In the genomic region with DNA sequence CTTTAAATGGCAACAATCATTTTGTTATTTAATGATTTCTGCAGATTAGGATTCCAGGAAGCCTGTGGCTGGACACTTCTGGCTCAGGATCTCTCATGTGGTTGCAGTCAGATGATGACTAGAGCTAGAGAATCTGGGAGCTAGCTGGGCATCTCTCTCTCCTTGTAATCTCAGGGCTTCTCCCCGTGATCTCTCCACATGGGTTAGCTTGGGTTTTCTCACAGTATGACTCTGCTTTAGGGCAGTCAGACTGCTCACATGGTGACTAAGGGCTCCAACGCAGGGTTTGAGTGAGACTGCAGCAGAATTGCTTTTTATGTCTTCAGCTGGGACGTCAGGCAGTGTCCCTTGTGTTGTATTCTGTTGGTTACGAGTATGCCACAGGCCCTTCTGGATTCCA, we compare ENCODE assay signal across 18 cellular contexts.
DNase-seq lines count a peak whose midpoint lies in the region; TF ChIP-seq lines count a peak whose summit lies in the region.
"Had no signal": no experiment of that assay in that cellular context is flagged by ENCODE, and none has a peak within 500 bp of the region (broad histone marks: within the 10 kb centered on the region; RNA-seq: fewer than 3 reads in every experiment).

No MANE protein-coding gene starts in this region.

- H3K4me1 ChIP-seq in sigmoid colon (peaks cover 0 to 25% (median 0%) of the 10 kb centered on the region in 4 donors), HAP-1 (no peaks in the 10 kb centered on the region)
- H3K4me1 ChIP-seq: upper lobe of right lung had no signal

- H3K4me3 ChIP-seq in fibroblast of the aortic adventitia (ENCODE audit: low read depth, low read length) (no peak overlapping the region), sigmoid colon (no peak overlapping the region), HAP-1 (no peak overlapping the region)
- H3K4me3 ChIP-seq: skin epidermis, upper lobe of right lung had no signal

- H3K9me3 ChIP-seq in sigmoid colon (no peaks in the 10 kb centered on the region), HAP-1 (no peaks in the 10 kb centered on the region)
- H3K9me3 ChIP-seq: BE2C, upper lobe of right lung had no signal

- peak; percentile 32 for DNase-seq in Daoy (ENCODE audit: low read depth)
- DNase-seq in SK-MEL-5 (ENCODE audit: low read depth, low spot score): peak; percentile 43
- DNase-seq in fibroblast of the aortic adventitia (ENCODE audit: low read depth): peak; percentile 83
- DNase-seq in sigmoid colon: no peak
- no peak for DNase-seq in HAP-1 (ENCODE audit: low spot score in 2 of 2)
- DNase-seq in NCI-H510A (lab: John Stamatoyannopoulos, UW): no peak
- DNase-seq in COR-L47 (lab: John Stamatoyannopoulos, UW): no peak
- DNase-seq in NCI-H2081 treated with DMSO at 0.1 percent for 48 hours (lab: John Stamatoyannopoulos, UW): no peak
- DNase-seq: activated CD4-positive, alpha-beta T cell treated with anti-CD3 and anti-CD28 coated beads for 36 hours; activated CD8-positive, alpha-beta memory T cell treated with anti-CD3 and anti-CD28 coated beads, Interleukin-2, amount 50 U/mL, for 48 hours; activated naive CD4-positive, alpha-beta T cell treated with anti-CD3 and anti-CD28 coated beads, Interleukin-2, amount 10 ng/mL, durations not matched to agents 7 days and 5 days; BE2C; DMS 273 treated with DMSO at 0.1 percent for 48 hours; glutamatergic neuron; SHP77 treated with DMSO at 0.1 percent for 48 hours; stimulated activated naive CD4-positive, alpha-beta T cell treated with Interleukin-2 at 50 U/mL for 16 hours; upper lobe of right lung had no signal

- TF ChIP-seq EP300 in sigmoid colon (IDR thresholded peaks at IDR 0.05): no peak

- H3K27me3 ChIP-seq in sigmoid colon: no peaks in the 10 kb centered on the region
- no peaks in the 10 kb centered on the region for H3K27me3 ChIP-seq in HAP-1 (ENCODE audit: low read depth)
- H3K27me3 ChIP-seq: BE2C, upper lobe of right lung had no signal

- in situ Hi-C loops in SK-MEL-5 (cut with HindIII; ENCODE audit: low pct_unique_long_range_greater_than_20kb, low sequenced_read_pairs): no loop called here
- in situ Hi-C loops in HAP-1 (cut with MboI; ENCODE audit: low sequenced_read_pairs): no loop called here

- no peak for TF ChIP-seq POLR2A in sigmoid colon (IDR thresholded peaks at IDR 0.05)

- H3K36me3 ChIP-seq in sigmoid colon (no peaks in the 10 kb centered on the region), HAP-1 (replicated peaks) (no peaks in the 10 kb centered on the region)
- H3K36me3 ChIP-seq: BE2C, upper lobe of right lung had no signal

- TF ChIP-seq CTCF in fibroblast of the aortic adventitia (IDR thresholded peaks at IDR 0.05; ENCODE audit: insufficient read depth, low read length) (no peak), sigmoid colon (IDR thresholded peaks at IDR 0.05) (no peak)

- intact Hi-C loops in sigmoid colon (cut with DNase I): no loop called here

- H3K27ac ChIP-seq in sigmoid colon: peak overlapping the region in 3 of 4 donors; percentile 8 to 50 (median 19)
- H3K27ac ChIP-seq: upper lobe of right lung had no signal

- WGBS in sigmoid colon, 2 donors: 58 to 67% methylated on average over 4 of the region's 4 CpGs

Comparison
In these comparisons a context has a peak if more than half of its experiments do, and no peak if none do; other contexts are left out.
1. DNase-seq: peak in Daoy (single experiment), SK-MEL-5 (single experiment) and fibroblast of the aortic adventitia (single experiment); none in sigmoid colon (single experiment), HAP-1 (0 of 2), NCI-H510A (single experiment), COR-L47 (single experiment) and NCI-H2081 treated with DMSO at 0.1 percent for 48 hours (single experiment).